In genomic region chr3:177378168-177378567, GRCh38 we compare ENCODE assay signal across 13 cellular contexts.
DNase-seq lines count a peak whose midpoint lies in the region; ATAC-seq and TF ChIP-seq lines count a peak whose summit lies in the region.
"Had no signal": no experiment of that assay in that cellular context is flagged by ENCODE, and none has a peak within 500 bp of the region (broad histone marks: within the 10 kb centered on the region; RNA-seq: fewer than 3 reads in every experiment).

No MANE protein-coding gene starts in this region.

- no peaks in the 10 kb centered on the region for H3K4me1 Mint-ChIP-seq in endothelial cell (ENCODE audit: unreplicated experiment)

- H3K27me3 Mint-ChIP-seq in endothelial cell (ENCODE audit: unreplicated experiment): no peaks in the 10 kb centered on the region

- H3K9me3 Mint-ChIP-seq in endothelial cell (ENCODE audit: unreplicated experiment): no peaks in the 10 kb centered on the region
- H3K9me3 Mint-ChIP-seq: T-helper 1 cell treated with Interleukin-12 subunit alpha and Interleukin-12 subunit beta and Interleukin-4 antibody, amounts not matched to agents 30 μg/mL and 1 μg/mL, for 36 hours had no signal

- no peaks in the 10 kb centered on the region for H3K36me3 Mint-ChIP-seq in endothelial cell (ENCODE audit: low read depth, unreplicated experiment)

- no peak for TF ChIP-seq CTCF in endothelial cell (IDR thresholded peaks at IDR 0.05; ENCODE audit: unreplicated experiment)

- ATAC-seq in GM19025 (IDR thresholded peaks at IDR 0.05; ENCODE audit: low read depth, unreplicated experiment) (peak; percentile 72), HG02642 (IDR thresholded peaks at IDR 0.05; ENCODE audit: poor library complexity, unreplicated experiment) (peak; percentile 81), HG03571 (IDR thresholded peaks at IDR 0.05; ENCODE audit: unreplicated experiment) (peak; percentile 76)

- no peak overlapping the region for H3K4me3 Mint-ChIP-seq in endothelial cell (ENCODE audit: unreplicated experiment)
- H3K4me3 Mint-ChIP-seq: T-helper 1 cell treated with Interleukin-12 subunit alpha and Interleukin-12 subunit beta and Interleukin-4 antibody, amounts not matched to agents 30 μg/mL and 1 μg/mL, for 36 hours had no signal

- no peak overlapping the region for H3K27ac Mint-ChIP-seq in endothelial cell (ENCODE audit: unreplicated experiment)

- DNase-seq in A172 (ENCODE audit: low spot score) (peak; percentile 11), UCSD-AML1 (lab: John Stamatoyannopoulos, UW; ENCODE audit: unreplicated experiment) (no peak), DMS79 treated with DMSO at 0.1 percent for 48 hours (lab: John Stamatoyannopoulos, UW) (no peak), endothelial cell (ENCODE audit: low spot score) (no peak)
- no peak for DNase-seq in NK-92 treated with Interleukin-12 subunit alpha and Interleukin-12 subunit beta, amount 100 ng/mL, for 24 hours (lab: John Stamatoyannopoulos, UW)
- DNase-seq: 8988T; activated CD8-positive, alpha-beta memory T cell treated with anti-CD3 and anti-CD28 coated beads, Interleukin-2, amount 50 U/mL, for 48 hours; DMS53; NCI-H2029 had no signal
